In genomic region chr13:77328819-77329132, GRCh38 we compare ENCODE assay signal across 8 cellular contexts. TPM values are rescaled to one million over a fixed set of nuclear protein-coding genes. Genes with fewer than 3 reads are reported as not detected.
DNase-seq lines count a peak whose midpoint lies in the region; ATAC-seq lines count a peak whose summit lies in the region.

No MANE protein-coding gene starts in this region.

- 6% methylated on average over 4 of the region's 4 CpGs for WGBS in mesenchymal stem cell

- peaks cover 2% of the 10 kb centered on the region for H3K4me1 ChIP-seq in mesenchymal stem cell (ENCODE audit: control insufficient read depth, insufficient read depth, low read depth, low read length)

- H3K18ac ChIP-seq in mesenchymal stem cell (ENCODE audit: low read depth in 1 of 2, low read length in 2 of 2) = peak overlapping the region in 1 of 2 experiments; percentile 54

- H3K36me3 Mint-ChIP-seq in activated T-cell treated with anti-CD3 and anti-CD28 coated beads, Interleukin-2, amount 50 U/mL, for 4 hours (ENCODE audit: insufficient read depth) = no peaks in the 10 kb centered on the region
- H3K36me3 Mint-ChIP-seq in activated naive CD8-positive, alpha-beta T cell treated with anti-CD3 and anti-CD28 coated beads, Interleukin-2, amount 50 U/mL, for 24 hours (ENCODE audit: low read depth) = peaks cover 9% of the 10 kb centered on the region

- no peaks in the 10 kb centered on the region for H3K27me3 Mint-ChIP-seq in activated T-cell treated with anti-CD3 and anti-CD28 coated beads, Interleukin-2, amount 50 U/mL, for 4 hours (ENCODE audit: low read depth)
- peaks cover 6% of the 10 kb centered on the region for H3K27me3 Mint-ChIP-seq in activated naive CD8-positive, alpha-beta T cell treated with anti-CD3 and anti-CD28 coated beads, Interleukin-2, amount 50 U/mL, for 24 hours

- no peak overlapping the region for H3K23ac ChIP-seq in mesenchymal stem cell (ENCODE audit: low read length in 2 of 2)

- no peaks in the 10 kb centered on the region for H3K9me3 ChIP-seq in mesenchymal stem cell (ENCODE audit: control insufficient read depth, low read length)

- peak overlapping the region in 1 of 2 experiments; percentile 94 for H3K4me3 ChIP-seq in mesenchymal stem cell (ENCODE audit: insufficient read depth in 1 of 2, low read depth in 1 of 2, low read length in 2 of 2)

- H3K27ac Mint-ChIP-seq in activated naive CD8-positive, alpha-beta T cell treated with anti-CD3 and anti-CD28 coated beads, Interleukin-2, amount 50 U/mL, for 24 hours = peak overlapping the region; percentile 93

- H3K4me3 Mint-ChIP-seq in activated T-cell treated with anti-CD3 and anti-CD28 coated beads, Interleukin-2, amount 50 U/mL, for 4 hours = peak overlapping the region; percentile 98
- peak overlapping the region; percentile 87 for H3K4me3 Mint-ChIP-seq in activated naive CD8-positive, alpha-beta T cell treated with anti-CD3 and anti-CD28 coated beads, Interleukin-2, amount 50 U/mL, for 24 hours

- no peak overlapping the region for H2BK5ac ChIP-seq in mesenchymal stem cell (ENCODE audit: low read depth, low read length, poor library complexity, severe bottlenecking)

- H2AFZ ChIP-seq in mesenchymal stem cell (ENCODE audit: low read depth, low read length) = peak overlapping the region; percentile 36

- H2BK15ac ChIP-seq in mesenchymal stem cell (ENCODE audit: low read depth, poor library complexity, severe bottlenecking) = no peak overlapping the region

- peak overlapping the region; percentile 85 for H3K9ac ChIP-seq in mesenchymal stem cell (ENCODE audit: low read length)

- H3K4ac ChIP-seq in mesenchymal stem cell (ENCODE audit: low read depth in 1 of 2, low read length in 2 of 2) = no peak overlapping the region

- H2BK120ac ChIP-seq in mesenchymal stem cell (ENCODE audit: low read depth, low read length) = no peak overlapping the region

- no peaks in the 10 kb centered on the region for H3K9me3 Mint-ChIP-seq in activated T-cell treated with anti-CD3 and anti-CD28 coated beads, Interleukin-2, amount 50 U/mL, for 4 hours
- H3K9me3 Mint-ChIP-seq in activated naive CD8-positive, alpha-beta T cell treated with anti-CD3 and anti-CD28 coated beads, Interleukin-2, amount 50 U/mL, for 24 hours = no peaks in the 10 kb centered on the region

- H3K14ac ChIP-seq in mesenchymal stem cell (ENCODE audit: low read length in 2 of 2) = no peak overlapping the region

- no peaks in the 10 kb centered on the region for H3K36me3 ChIP-seq in mesenchymal stem cell (ENCODE audit: control insufficient read depth in 1 of 2, insufficient read depth in 2 of 2, low read depth in 1 of 2, low read length in 2 of 2)

- DNase-seq in activated T-cell treated with anti-CD3 and anti-CD28 coated beads, Interleukin-2, amount 50 U/mL, for 4 hours = no peak
- no peak for DNase-seq in activated T-cell treated with anti-CD3 and anti-CD28 coated beads for 4 hours
- DNase-seq in activated naive CD8-positive, alpha-beta T cell treated with anti-CD3 and anti-CD28 coated beads, Interleukin-2, amount 50 U/mL, for 24 hours = no peak
- DNase-seq in mesenchymal stem cell = no peak
- DNase-seq in activated effector memory CD4-positive, alpha-beta T cell treated with Interleukin-2 at 50 U/mL for 16 hours = no peak
- DNase-seq in DMS53 (lab: John Stamatoyannopoulos, UW) = no peak
- no peak for DNase-seq in NCI-H2227 treated with DMSO at 0.1 percent for 48 hours (lab: John Stamatoyannopoulos, UW)

- no peak overlapping the region for H2AK5ac ChIP-seq in mesenchymal stem cell (ENCODE audit: low read length, severe bottlenecking)

- peak overlapping the region; percentile 79 for H3K4me2 ChIP-seq in mesenchymal stem cell (ENCODE audit: low read length, poor library complexity, severe bottlenecking)

- no peak for ATAC-seq in activated T-cell treated with anti-CD3 and anti-CD28 coated beads, Interleukin-2, amount 50 U/mL, for 4 hours
- ATAC-seq in HG03097 (IDR thresholded peaks at IDR 0.05; ENCODE audit: low FRiP score, unreplicated experiment) = peak; percentile 2
- peak; percentile 8 for ATAC-seq in activated naive CD8-positive, alpha-beta T cell treated with anti-CD3 and anti-CD28 coated beads, Interleukin-2, amount 50 U/mL, for 24 hours

- no peak overlapping the region for H2BK12ac ChIP-seq in mesenchymal stem cell (ENCODE audit: low read length in 2 of 2)

- no peak overlapping the region for H4K91ac ChIP-seq in mesenchymal stem cell (ENCODE audit: low read length)

- H3K27me3 ChIP-seq in mesenchymal stem cell (ENCODE audit: control insufficient read depth in 1 of 2, insufficient read depth in 1 of 2, low read length in 2 of 2) = no peaks in the 10 kb centered on the region

- H3K79me1 ChIP-seq in mesenchymal stem cell (replicated peaks; ENCODE audit: low read length, poor library complexity, severe bottlenecking) = peaks cover 6% of the 10 kb centered on the region

- H4K8ac ChIP-seq in mesenchymal stem cell (ENCODE audit: low read length) = no peak overlapping the region

- peaks cover 46% of the 10 kb centered on the region for H3K4me1 Mint-ChIP-seq in activated T-cell treated with anti-CD3 and anti-CD28 coated beads, Interleukin-2, amount 50 U/mL, for 4 hours (ENCODE audit: low read depth)
- H3K4me1 Mint-ChIP-seq in activated naive CD8-positive, alpha-beta T cell treated with anti-CD3 and anti-CD28 coated beads, Interleukin-2, amount 50 U/mL, for 24 hours = peaks cover 48% of the 10 kb centered on the region

- H3K27ac ChIP-seq in mesenchymal stem cell (ENCODE audit: low read length, poor library complexity, severe bottlenecking) = peak overlapping the region; percentile 85

RNA-seq across cellular contexts. Expression of gene MYCBP2, which starts 1.9 kb away (rescaled TPM):
- 10 to 100 TPM; 81.1 to 96.0 (median 88.3) TPM for total RNA-seq in activated T-cell treated with anti-CD3 and anti-CD28 coated beads, Interleukin-2, amount 50 U/mL, for 4 hours
- 26.9 TPM for polyA plus RNA-seq in mesenchymal stem cell (2013, experiment 1 of 2)
- 25.1 TPM for polyA plus RNA-seq in mesenchymal stem cell (2013, experiment 2 of 2)

Comparison
In these comparisons a context has a peak if more than half of its experiments do, and no peak if none do; other contexts are left out.
1. ATAC-seq: peak in HG03097 (single experiment) and activated naive CD8-positive, alpha-beta T cell treated with anti-CD3 and anti-CD28 coated beads, Interleukin-2, amount 50 U/mL, for 24 hours (single experiment); none in activated T-cell treated with anti-CD3 and anti-CD28 coated beads, Interleukin-2, amount 50 U/mL, for 4 hours (0 of 2).